9 cellular contexts compared by ENCODE assay signal in the genomic region with DNA sequence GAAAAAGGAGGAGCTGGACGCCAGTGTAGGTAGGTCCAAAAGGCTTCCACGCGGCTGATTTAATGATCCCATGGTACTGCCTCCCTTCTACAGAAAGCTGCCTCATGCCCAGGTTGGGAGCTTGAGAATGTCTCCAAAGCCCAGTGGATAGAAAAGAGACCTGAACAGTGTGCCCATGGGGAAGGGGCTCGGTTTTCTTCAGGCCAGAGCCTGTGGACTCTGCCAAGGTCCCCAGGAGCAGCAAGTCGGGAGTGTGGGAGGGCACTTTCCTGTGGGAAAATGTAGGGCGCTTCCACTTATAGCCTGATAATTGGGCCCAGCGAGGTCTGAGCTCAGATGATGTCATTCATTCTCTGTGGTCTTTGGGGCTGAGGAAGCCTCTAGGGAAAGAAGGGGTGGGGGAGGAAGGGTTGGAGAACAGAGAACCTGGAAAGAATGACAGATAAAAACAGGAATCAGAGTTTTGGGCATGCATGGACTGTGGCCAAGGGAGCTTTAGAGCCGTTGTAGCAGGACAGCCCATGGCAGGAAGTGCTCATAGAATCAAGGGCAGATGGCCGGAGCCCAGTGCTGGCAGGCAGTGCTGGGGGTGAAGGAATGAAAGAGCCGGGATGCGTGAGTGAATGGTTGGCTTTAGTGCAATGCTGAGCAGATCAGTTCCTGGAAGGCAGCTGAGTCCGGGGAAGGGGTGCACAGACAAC. TPM values are rescaled to one million over a fixed set of nuclear protein-coding genes. Genes with fewer than 3 reads are reported as not detected.
DNase-seq lines count a peak whose midpoint lies in the region; ATAC-seq and TF ChIP-seq lines count a peak whose summit lies in the region.
"Had no signal": no experiment of that assay in that cellular context is flagged by ENCODE, and none has a peak within 500 bp of the region (broad histone marks: within the 10 kb centered on the region; RNA-seq: fewer than 3 reads in every experiment).

No MANE protein-coding gene starts in this region.

- peak; percentile 15 for DNase-seq in DMS 273 treated with DMSO at 0.1 percent for 48 hours (lab: John Stamatoyannopoulos, UW)
- peak; percentile 28 for DNase-seq in UCSD-AML1 (lab: John Stamatoyannopoulos, UW; ENCODE audit: unreplicated experiment)
- peak; percentile 4 to 41 for DNase-seq in foreskin fibroblast
- DNase-seq in osteocyte (ENCODE audit: extremely low spot score, unreplicated experiment) = peak; percentile 81
- DNase-seq in HAP-1 (ENCODE audit: low spot score in 2 of 2) = no peak
- no peak for DNase-seq in DMS79 treated with DMSO at 0.1 percent for 48 hours (lab: John Stamatoyannopoulos, UW)
- DNase-seq: naive B cell had no signal

- no peaks in the 10 kb centered on the region for H3K4me1 Mint-ChIP-seq in osteocyte (ENCODE audit: unreplicated experiment)
- H3K4me1 Mint-ChIP-seq: naive B cell had no signal

- no peak for ATAC-seq in GM21447 (IDR thresholded peaks at IDR 0.05; ENCODE audit: unreplicated experiment)
- ATAC-seq in HG03045 (IDR thresholded peaks at IDR 0.05; ENCODE audit: unreplicated experiment) = no peak

- no peak overlapping the region for H3K4me3 Mint-ChIP-seq in osteocyte (ENCODE audit: unreplicated experiment)
- H3K4me3 Mint-ChIP-seq: naive B cell had no signal

- H3K9me3 Mint-ChIP-seq in osteocyte (ENCODE audit: unreplicated experiment) = no peaks in the 10 kb centered on the region

- peaks cover 50% of the 10 kb centered on the region for H3K27me3 Mint-ChIP-seq in osteocyte (ENCODE audit: unreplicated experiment)

- TF ChIP-seq CTCF in foreskin fibroblast (IDR thresholded peaks at IDR 0.05; ENCODE audit: low read depth, low read length) (no peak), osteocyte (IDR thresholded peaks at IDR 0.05) (no peak)

- no peak overlapping the region for H3K4me3 ChIP-seq in foreskin fibroblast (ENCODE audit: low read depth in 1 of 2, low read length in 2 of 2)
- H3K4me3 ChIP-seq in HAP-1 = no peak overlapping the region

- no peak overlapping the region for H3K27ac Mint-ChIP-seq in osteocyte (ENCODE audit: unreplicated experiment)
- H3K27ac Mint-ChIP-seq: naive B cell had no signal

- in situ Hi-C loops in HAP-1 (cut with MboI; ENCODE audit: low sequenced_read_pairs) = no loop called here

- H3K36me3 Mint-ChIP-seq in osteocyte (ENCODE audit: unreplicated experiment) = no peaks in the 10 kb centered on the region
- H3K36me3 Mint-ChIP-seq: naive B cell had no signal

- H3K27me3 ChIP-seq in HAP-1 (ENCODE audit: low read depth) = 0 out of 2 replicates have a peak, but pooled peaks cover 2% of the 10 kb centered on the region

- H3K4me1 ChIP-seq in HAP-1 = no peaks in the 10 kb centered on the region

- no peaks in the 10 kb centered on the region for H3K36me3 ChIP-seq in HAP-1 (replicated peaks)

- H3K9me3 ChIP-seq in HAP-1 = no peaks in the 10 kb centered on the region

RNA-seq across cellular contexts. Expression of gene SH3PXD2B, which starts 42.5 kb away (rescaled TPM):
- 114 and 125 TPM in 2 replicates for total RNA-seq in osteocyte

Comparison
In these comparisons a context has a peak if more than half of its experiments do, and no peak if none do; other contexts are left out.
1. DNase-seq: peak in DMS 273 treated with DMSO at 0.1 percent for 48 hours (single experiment), UCSD-AML1 (single experiment), foreskin fibroblast (2 of 2) and osteocyte (single experiment); none in HAP-1 (0 of 2) and DMS79 treated with DMSO at 0.1 percent for 48 hours (single experiment).